Comparison of ENCODE assay signal across 16 cellular contexts in genomic region chr1:8404450-8405370, GRCh38.
DNase-seq lines count a peak whose midpoint lies in the region; ATAC-seq and TF ChIP-seq lines count a peak whose summit lies in the region.
"Had no signal": no experiment of that assay in that cellular context is flagged by ENCODE, and none has a peak within 500 bp of the region (broad histone marks: within the 10 kb centered on the region; RNA-seq: fewer than 3 reads in every experiment).

No MANE protein-coding gene starts in this region.

- H3K36me3 Mint-ChIP-seq in activated naive CD4-positive, alpha-beta T cell treated with anti-CD3 and anti-CD28 coated beads, Interleukin-2, amount 50 U/mL, for 72 hours = peaks cover 0 to 59% of the 10 kb centered on the region in 2 donors
- H3K36me3 Mint-ChIP-seq in activated CD4-positive, alpha-beta memory T cell treated with anti-CD3 and anti-CD28 coated beads, Interleukin-2, amount 10 ng/mL, durations not matched to agents 7 days and 5 days (ENCODE audit: low read depth) = peaks cover 51% of the 10 kb centered on the region

- TF ChIP-seq POLR2A in thyroid gland (IDR thresholded peaks at IDR 0.05) = no peak

- peak overlapping the region; percentile 7 for H3K56ac ChIP-seq in mesendoderm (ENCODE audit: low read length)

- no CpG with 5 or more reads among the region's 10 CpGs for WGBS in mesendoderm (ENCODE audit: extremely low coverage, insufficient coverage, low lambda C conversion rate)
- 87 to 88% methylated on average over 10 of the region's 10 CpGs for WGBS in thyroid gland, 2 donors

- no peak overlapping the region for H3K4me2 ChIP-seq in mesendoderm (ENCODE audit: low read length)

- H3K4ac ChIP-seq in mesendoderm (ENCODE audit: low read depth, low read length) = no peak overlapping the region

- no peak overlapping the region for H2BK15ac ChIP-seq in mesendoderm (replicated peaks; ENCODE audit: low read depth)

- H3K4me1 ChIP-seq in mesendoderm (ENCODE audit: control insufficient read depth, low read depth, low read length) = peaks cover 12% of the 10 kb centered on the region
- H3K4me1 ChIP-seq in thyroid gland = peaks cover 43 to 57% of the 10 kb centered on the region in 2 donors

- POLR2A ChIA-PET in activated CD4-positive, alpha-beta memory T cell treated with anti-CD3 and anti-CD28 coated beads, Interleukin-2, amount 10 ng/mL, durations not matched to agents 7 days and 5 days (lab: Charles Lee) = interaction anchor here (1.8 kb wide), 1 partner anchor 17 kb away, joined by 7 read pairs; no protein-coding TSS in a partner anchor

- H3K27me3 ChIP-seq in mesendoderm (ENCODE audit: insufficient read depth, low read length, poor library complexity) (no peaks in the 10 kb centered on the region), thyroid gland (no peaks in the 10 kb centered on the region)

- CTCF ChIA-PET in activated CD4-positive, alpha-beta memory T cell treated with anti-CD3 and anti-CD28 coated beads, Interleukin-2, amount 10 ng/mL, durations not matched to agents 7 days and 5 days (lab: Charles Lee) = no interaction called here

- no peak for TF ChIP-seq CTCF in thyroid gland (IDR thresholded peaks at IDR 0.05)

- intact Hi-C loops in thyroid gland (cut with DNase I) = loop anchor here (5.0 kb wide), 1 partner anchor 32 kb away; no protein-coding TSS in a partner anchor

- no peaks in the 10 kb centered on the region for H3K9me3 ChIP-seq in thyroid gland

- no peak overlapping the region for H2BK120ac ChIP-seq in mesendoderm (ENCODE audit: low read depth, low read length)

- H3K9me3 Mint-ChIP-seq in activated naive CD4-positive, alpha-beta T cell treated with anti-CD3 and anti-CD28 coated beads, Interleukin-2, amount 50 U/mL, for 72 hours = no peaks in the 10 kb centered on the region
- H3K9me3 Mint-ChIP-seq in activated CD4-positive, alpha-beta memory T cell treated with anti-CD3 and anti-CD28 coated beads, Interleukin-2, amount 10 ng/mL, durations not matched to agents 7 days and 5 days = no peaks in the 10 kb centered on the region
- H3K9me3 Mint-ChIP-seq: type B pancreatic cell had no signal

- no peak overlapping the region for H3K9ac ChIP-seq in mesendoderm (ENCODE audit: low read length)

- peaks cover 24% of the 10 kb centered on the region for H3K79me1 ChIP-seq in mesendoderm (ENCODE audit: low read length)

- H3K27ac ChIP-seq in mesendoderm (ENCODE audit: low read depth, low read length) (no peak overlapping the region), thyroid gland (peak overlapping the region in 2 of 3 donors; percentile 27 to 30)
- H3K27ac ChIP-seq: epithelial cell of prostate had no signal

- peaks cover 44% of the 10 kb centered on the region for H3K4me1 Mint-ChIP-seq in activated CD4-positive, alpha-beta memory T cell treated with anti-CD3 and anti-CD28 coated beads, Interleukin-2, amount 10 ng/mL, durations not matched to agents 7 days and 5 days

- no peak overlapping the region for H3K4me3 ChIP-seq in mesendoderm (ENCODE audit: low read length)
- H3K4me3 ChIP-seq in thyroid gland (replicated peaks in 1 of 3) = no peak overlapping the region

- no peak overlapping the region for H4K5ac ChIP-seq in mesendoderm (ENCODE audit: low read length)

- H3K79me2 ChIP-seq in mesendoderm (ENCODE audit: control insufficient read depth, insufficient read depth, low read length) = peaks cover 30% of the 10 kb centered on the region

- no peak overlapping the region for H3K23ac ChIP-seq in mesendoderm (ENCODE audit: low read length)

- H3K18ac ChIP-seq in mesendoderm (ENCODE audit: low read length) = no peak overlapping the region

- no peak overlapping the region for H2BK5ac ChIP-seq in mesendoderm (ENCODE audit: low read length)

- no peak for ATAC-seq in activated naive CD4-positive, alpha-beta T cell treated with anti-CD3 and anti-CD28 coated beads, Interleukin-2, amount 50 U/mL, for 72 hours
- ATAC-seq in GM21381 (IDR thresholded peaks at IDR 0.05; ENCODE audit: unreplicated experiment) = no peak

- H3K36me3 ChIP-seq in mesendoderm (ENCODE audit: control insufficient read depth, insufficient read depth, low read length) (peaks cover 2% of the 10 kb centered on the region), thyroid gland (peaks cover 3 to 7% of the 10 kb centered on the region in 2 donors)

- H3K4me3 Mint-ChIP-seq in activated CD4-positive, alpha-beta memory T cell treated with anti-CD3 and anti-CD28 coated beads, Interleukin-2, amount 10 ng/mL, durations not matched to agents 7 days and 5 days = no peak overlapping the region
- H3K4me3 Mint-ChIP-seq: type B pancreatic cell had no signal

- H3K27me3 Mint-ChIP-seq in activated CD4-positive, alpha-beta memory T cell treated with anti-CD3 and anti-CD28 coated beads, Interleukin-2, amount 10 ng/mL, durations not matched to agents 7 days and 5 days = no peaks in the 10 kb centered on the region
- H3K27me3 Mint-ChIP-seq: type B pancreatic cell had no signal

- no peak overlapping the region for H4K8ac ChIP-seq in mesendoderm (ENCODE audit: low read depth, low read length)

- H3K27ac Mint-ChIP-seq in activated naive CD4-positive, alpha-beta T cell treated with anti-CD3 and anti-CD28 coated beads, Interleukin-2, amount 50 U/mL, for 72 hours = peak overlapping the region; percentile 59 to 82
- H3K27ac Mint-ChIP-seq in activated CD4-positive, alpha-beta memory T cell treated with anti-CD3 and anti-CD28 coated beads, Interleukin-2, amount 10 ng/mL, durations not matched to agents 7 days and 5 days = peak overlapping the region; percentile 29
- H3K27ac Mint-ChIP-seq: type B pancreatic cell had no signal

- DNase-seq in activated naive CD4-positive, alpha-beta T cell treated with anti-CD3 and anti-CD28 coated beads, Interleukin-2, amount 50 U/mL, for 72 hours (ENCODE audit: low spot score in 2 of 2) = no peak
- no peak for DNase-seq in activated naive CD4-positive, alpha-beta T cell treated with Interleukin-2 at 50 U/mL for 16 hours
- DNase-seq in activated CD4-positive, alpha-beta memory T cell treated with anti-CD3 and anti-CD28 coated beads, Interleukin-2, amount 10 ng/mL, durations not matched to agents 7 days and 5 days = no peak
- no peak for DNase-seq in mesendoderm
- DNase-seq in thyroid gland = no peak
- no peak for DNase-seq in germinal center (ENCODE audit: low spot score)
- DNase-seq in NCI-H146 treated with DMSO at 0.1 percent for 48 hours (lab: John Stamatoyannopoulos, UW; ENCODE audit: unreplicated experiment) = no peak
- DNase-seq: activated CD4-positive, CD25-positive, alpha-beta regulatory T cell; amygdala; kidney glomerular epithelial cell; NCI-H2029; NCI-H69; stimulated activated CD4-positive, alpha-beta T cell treated with anti-CD3 and anti-CD28 coated beads, Interleukin-2, amount 100 ng/mL, for 48 hours had no signal

- H2AK5ac ChIP-seq in mesendoderm (ENCODE audit: low read length) = no peak overlapping the region
